In the genomic region with DNA sequence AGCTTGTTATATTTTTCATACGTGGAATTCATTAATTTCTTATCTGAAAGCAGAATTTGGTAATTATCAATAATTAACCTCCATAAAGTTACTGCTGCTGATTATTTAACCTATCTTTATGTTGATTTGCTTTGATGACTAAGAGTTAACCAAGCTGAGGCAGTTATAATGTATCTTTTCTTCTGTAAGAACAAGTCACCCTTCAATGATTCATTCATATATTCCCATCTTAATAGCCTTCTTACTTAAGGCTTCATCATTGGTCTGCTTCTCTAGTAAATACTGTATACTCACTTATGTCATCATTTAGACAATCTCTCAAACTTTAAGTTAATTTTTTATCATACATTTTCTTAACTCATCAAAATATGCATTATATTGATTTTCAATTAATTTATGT, we compare ENCODE assay signal across 17 cellular contexts.
DNase-seq lines count a peak whose midpoint lies in the region; ATAC-seq and TF ChIP-seq lines count a peak whose summit lies in the region.
"Had no signal": no experiment of that assay in that cellular context is flagged by ENCODE, and none has a peak within 500 bp of the region (broad histone marks: within the 10 kb centered on the region; RNA-seq: fewer than 3 reads in every experiment).

No MANE protein-coding gene starts in this region.

- no peaks in the 10 kb centered on the region for H3K36me3 Mint-ChIP-seq in Caco-2 (ENCODE audit: insufficient read depth, unreplicated experiment)
- H3K36me3 Mint-ChIP-seq: CD14-positive monocyte had no signal

- WGBS in upper lobe of left lung, 2 donors = 69 to 81% methylated on average over 1 of the region's 1 CpG

- peak; percentile 67 for DNase-seq in HCEC 1CT
- DNase-seq in RWPE2 (ENCODE audit: low spot score) = no peak
- DNase-seq in choroid plexus epithelial cell (ENCODE audit: low read depth) = peak; percentile 30
- peak; percentile 36 for DNase-seq in renal cortical epithelial cell (ENCODE audit: low read depth)
- no peak for DNase-seq in T1000 (lab: John Stamatoyannopoulos, UW)
- DNase-seq in upper lobe of left lung = no peak
- no peak for DNase-seq in substantia nigra (lab: John Stamatoyannopoulos, UW)
- DNase-seq in Caco-2 = no peak
- DNase-seq: GOT3, KG1, MV-4-11, NCI-H1694 treated with DMSO at 0.1 percent for 48 hours, NCI-H510A treated with DMSO at 0.1 percent for 48 hours, NCI-H774, OCI-M1, RPMI8226 had no signal

- no peaks in the 10 kb centered on the region for H3K4me1 Mint-ChIP-seq in Caco-2 (ENCODE audit: low read depth, unreplicated experiment)
- H3K4me1 Mint-ChIP-seq: CD14-positive monocyte had no signal

- H3K36me3 ChIP-seq in RWPE2 (ENCODE audit: low read depth) (no peaks in the 10 kb centered on the region), upper lobe of left lung (no peaks in the 10 kb centered on the region), Caco-2 (ENCODE audit: control insufficient read depth, insufficient read depth, low read length) (no peaks in the 10 kb centered on the region)

- TF ChIP-seq CTCF in RWPE2 (IDR thresholded peaks at IDR 0.05; ENCODE audit: poor library complexity, severe bottlenecking) (no peak), choroid plexus epithelial cell (conservative IDR thresholded peaks at IDR 0.05; ENCODE audit: low read depth, low read length) (no peak), upper lobe of left lung (IDR thresholded peaks at IDR 0.05) (no peak), Caco-2 (IDR thresholded peaks at IDR 0.05; ENCODE audit: insufficient read depth in 1 of 2, low read depth in 1 of 2, low read length in 1 of 2, severe bottlenecking in 1 of 2, unreplicated experiment in 1 of 2) (no peak)

- intact Hi-C loops in Caco-2 (cut with micrococcal nuclease; ENCODE audit: unreplicated experiment) = no loop called here

- H3K9me3 ChIP-seq in RWPE2 (ENCODE audit: severe bottlenecking) (no peaks in the 10 kb centered on the region), upper lobe of left lung (no peaks in the 10 kb centered on the region), Caco-2 (no peaks in the 10 kb centered on the region)

- TF ChIP-seq EP300 in upper lobe of left lung (IDR thresholded peaks at IDR 0.05) = no peak

- ATAC-seq in RWPE2 (ENCODE audit: low read depth) (peak; percentile 84), upper lobe of left lung (ENCODE audit: low FRiP score in 2 of 2) (no peak)

- TF ChIP-seq POLR2A in upper lobe of left lung (IDR thresholded peaks at IDR 0.05) = no peak

- no TSS peak for BruUV-seq in Caco-2 (replicated peaks; lab: Mats Ljungman, UMichigan)

- H3K9me3 Mint-ChIP-seq in Caco-2 (ENCODE audit: unreplicated experiment) = no peaks in the 10 kb centered on the region

- H3K4me3 ChIP-seq in RWPE2 (ENCODE audit: severe bottlenecking) = no peak overlapping the region
- H3K4me3 ChIP-seq in choroid plexus epithelial cell (ENCODE audit: low read depth, low read length) = no peak overlapping the region
- no peak overlapping the region for H3K4me3 ChIP-seq in upper lobe of left lung
- H3K4me3 ChIP-seq in Caco-2 (ENCODE audit: low read depth, low read length) = no peak overlapping the region

- H3K27ac ChIP-seq in RWPE2 (ENCODE audit: poor library complexity, severe bottlenecking) = no peak overlapping the region
- H3K27ac ChIP-seq in upper lobe of left lung = no peak overlapping the region
- H3K27ac ChIP-seq in substantia nigra (ENCODE audit: low read depth, low read length, poor library complexity, severe bottlenecking) = no peak overlapping the region

- POLR2A ChIA-PET in Caco-2 (lab: Charles Lee) = no interaction called here

- no peak overlapping the region for H3K27ac Mint-ChIP-seq in Caco-2 (ENCODE audit: unreplicated experiment)
- H3K27ac Mint-ChIP-seq: CD14-positive monocyte had no signal

- no peaks in the 10 kb centered on the region for H3K27me3 Mint-ChIP-seq in Caco-2 (ENCODE audit: insufficient read depth, unreplicated experiment)

- H3K4me1 ChIP-seq in RWPE2 (ENCODE audit: insufficient read depth, poor library complexity, severe bottlenecking) (peaks cover 4% of the 10 kb centered on the region), upper lobe of left lung (no peaks in the 10 kb centered on the region), Caco-2 (no peaks in the 10 kb centered on the region)

- H3K27me3 ChIP-seq in RWPE2 (ENCODE audit: insufficient read depth, poor library complexity, severe bottlenecking) = no peaks in the 10 kb centered on the region
- no peaks in the 10 kb centered on the region for H3K27me3 ChIP-seq in upper lobe of left lung
- no peaks in the 10 kb centered on the region for H3K27me3 ChIP-seq in Caco-2 (replicated peaks; ENCODE audit: control insufficient read depth, insufficient read depth, low read length)

- CTCF ChIA-PET in Caco-2 (lab: Charles Lee) = no interaction called here

- no peak overlapping the region for H3K4me3 Mint-ChIP-seq in Caco-2 (ENCODE audit: unreplicated experiment)
- H3K4me3 Mint-ChIP-seq: CD14-positive monocyte had no signal

Comparison
In these comparisons a context has a peak if more than half of its experiments do, and no peak if none do; other contexts are left out.
1. DNase-seq: peak in HCEC 1CT (single experiment), choroid plexus epithelial cell (single experiment) and renal cortical epithelial cell (single experiment); none in RWPE2 (single experiment), T1000 (single experiment), upper lobe of left lung (0 of 2), substantia nigra (0 of 49) and Caco-2 (0 of 2).